Comparison of ENCODE assay signal across 11 cellular contexts in the genomic region with DNA sequence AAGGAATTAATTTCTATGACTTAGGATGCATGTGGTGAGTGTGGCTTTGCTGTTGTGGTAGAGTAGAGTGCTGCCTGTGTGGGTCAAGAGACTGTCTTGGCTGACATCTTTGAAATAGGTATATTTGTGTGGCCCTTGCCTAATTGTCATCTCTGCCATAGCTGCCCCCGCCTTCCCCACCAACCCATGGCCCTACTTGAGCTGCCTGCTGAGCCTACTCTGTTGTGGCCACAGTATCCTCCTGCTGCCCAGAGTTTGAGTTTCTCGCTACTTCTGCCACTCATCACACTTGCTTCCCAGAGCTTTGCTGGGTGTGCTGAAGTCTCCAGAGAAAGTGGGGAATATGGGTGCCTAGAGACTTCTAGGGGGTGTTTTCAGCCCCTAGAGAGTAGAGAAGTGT. TPM values are rescaled to one million over a fixed set of nuclear protein-coding genes. Genes with fewer than 3 reads are reported as not detected.
DNase-seq lines count a peak whose midpoint lies in the region; ATAC-seq and TF ChIP-seq lines count a peak whose summit lies in the region.
"Had no signal": no experiment of that assay in that cellular context is flagged by ENCODE, and none has a peak within 500 bp of the region (broad histone marks: within the 10 kb centered on the region; RNA-seq: fewer than 3 reads in every experiment).

No MANE protein-coding gene starts in this region.

- CTCF ChIA-PET in activated naive CD4-positive, alpha-beta T cell treated with anti-CD3 and anti-CD28 coated beads for 36 hours (lab: Charles Lee), result interaction anchor here (0.7 to 5.4 kb wide), 2 partner anchors 10 kb away, joined by 3 to 35 read pairs; no protein-coding TSS in a partner anchor

- TF ChIP-seq CTCF in transverse colon (IDR thresholded peaks at IDR 0.05), result no peak

- H3K27ac Mint-ChIP-seq in activated naive CD4-positive, alpha-beta T cell treated with anti-CD3 and anti-CD28 coated beads for 36 hours, result peak overlapping the region; percentile 76
- peak overlapping the region; percentile 72 for H3K27ac Mint-ChIP-seq in activated naive CD8-positive, alpha-beta T cell treated with anti-CD3 and anti-CD28 coated beads for 36 hours

- H3K9ac ChIP-seq in muscle layer of colon (ENCODE audit: low read length), result no peak overlapping the region

- H3K9me3 ChIP-seq in muscle layer of colon (ENCODE audit: low read length) (no peaks in the 10 kb centered on the region), transverse colon (no peaks in the 10 kb centered on the region)

- intact Hi-C loops in activated naive CD4-positive, alpha-beta T cell treated with anti-CD3 and anti-CD28 coated beads for 36 hours (cut with micrococcal nuclease), result no loop called here
- intact Hi-C loops in transverse colon (cut with DNase I; ENCODE audit: low total_unique reads), result no loop called here

- WGBS in transverse colon (ENCODE audit: low coverage in 1 of 2), 2 donors, result 97% methylated on average over 2 of the region's 2 CpGs; no CpG with 5 or more reads in 1 of the 2 donors

- H3K36me3 ChIP-seq in muscle layer of colon (ENCODE audit: insufficient read depth, low read length) (no peaks in the 10 kb centered on the region), transverse colon (no peaks in the 10 kb centered on the region)

- DNase-seq in activated naive CD4-positive, alpha-beta T cell treated with anti-CD3 and anti-CD28 coated beads for 36 hours, result no peak
- DNase-seq in activated naive CD4-positive, alpha-beta T cell treated with anti-CD3 and anti-CD28 coated beads, Interleukin-2, amount 50 U/mL, for 16 hours, result no peak
- no peak for DNase-seq in activated naive CD8-positive, alpha-beta T cell treated with anti-CD3 and anti-CD28 coated beads for 36 hours
- no peak for DNase-seq in transverse colon
- DNase-seq in dermis blood vessel endothelial cell, result no peak
- DNase-seq: activated T-cell treated with anti-CD3 and anti-CD28 coated beads, Interleukin-2, amount 50 U/mL, for 48 hours; NCI-H1092 treated with DMSO at 0.1 percent for 48 hours; NCI-H510A treated with DMSO at 0.1 percent for 48 hours had no signal

- TF ChIP-seq EP300 in transverse colon (IDR thresholded peaks at IDR 0.05; ENCODE audit: low read depth), result no peak

- peaks cover 21% of the 10 kb centered on the region for H3K36me3 Mint-ChIP-seq in activated naive CD4-positive, alpha-beta T cell treated with anti-CD3 and anti-CD28 coated beads for 36 hours (ENCODE audit: low read depth)
- peaks cover 68% of the 10 kb centered on the region for H3K36me3 Mint-ChIP-seq in activated naive CD8-positive, alpha-beta T cell treated with anti-CD3 and anti-CD28 coated beads for 36 hours

- H3K9me3 Mint-ChIP-seq in activated naive CD4-positive, alpha-beta T cell treated with anti-CD3 and anti-CD28 coated beads for 36 hours, result no peaks in the 10 kb centered on the region
- no peaks in the 10 kb centered on the region for H3K9me3 Mint-ChIP-seq in activated naive CD8-positive, alpha-beta T cell treated with anti-CD3 and anti-CD28 coated beads for 36 hours

- H3K4me1 ChIP-seq in muscle layer of colon (ENCODE audit: insufficient read depth, low read length), result peaks cover 62% of the 10 kb centered on the region
- H3K4me1 ChIP-seq in transverse colon, result peaks cover 16 to 81% (median 29%) of the 10 kb centered on the region in 4 donors

- H3K27ac ChIP-seq in muscle layer of colon (ENCODE audit: low read depth, low read length), result peak overlapping the region; percentile 38
- peak overlapping the region; percentile 8 to 50 (median 26) for H3K27ac ChIP-seq in transverse colon

- no peak for TF ChIP-seq POLR2A in transverse colon (IDR thresholded peaks at IDR 0.05)

- in situ Hi-C loops in transverse colon (cut with MboI; ENCODE audit: low pct_ligation_motif_present in 1 of 4, low pct_unique_long_range_greater_than_20kb in 1 of 4, low sequenced_read_pairs in 3 of 4), result no loop called here

- ATAC-seq in GM18868 (IDR thresholded peaks at IDR 0.05; ENCODE audit: unreplicated experiment), result no peak
- no peak for ATAC-seq in HG03432 (IDR thresholded peaks at IDR 0.05; ENCODE audit: unreplicated experiment)

- H3K4me3 Mint-ChIP-seq in activated naive CD4-positive, alpha-beta T cell treated with anti-CD3 and anti-CD28 coated beads for 36 hours, result no peak overlapping the region
- peak overlapping the region; percentile 11 for H3K4me3 Mint-ChIP-seq in activated naive CD8-positive, alpha-beta T cell treated with anti-CD3 and anti-CD28 coated beads for 36 hours

- H3K27me3 Mint-ChIP-seq in activated naive CD4-positive, alpha-beta T cell treated with anti-CD3 and anti-CD28 coated beads for 36 hours (ENCODE audit: low read depth), result no peaks in the 10 kb centered on the region
- H3K27me3 Mint-ChIP-seq in activated naive CD8-positive, alpha-beta T cell treated with anti-CD3 and anti-CD28 coated beads for 36 hours, result no peaks in the 10 kb centered on the region

- H3K27me3 ChIP-seq in muscle layer of colon (ENCODE audit: control insufficient read depth in 1 of 2, insufficient read depth in 2 of 2, low read length in 2 of 2) (no peaks in the 10 kb centered on the region), transverse colon (no peaks in the 10 kb centered on the region)

- H3K4me3 ChIP-seq in muscle layer of colon (ENCODE audit: low read depth in 1 of 2, low read length in 2 of 2) (peak overlapping the region in 1 of 2 donors; percentile 21), transverse colon (no peak overlapping the region)

- H3K4me1 Mint-ChIP-seq in activated naive CD4-positive, alpha-beta T cell treated with anti-CD3 and anti-CD28 coated beads for 36 hours (ENCODE audit: low read depth), result peaks cover 97% of the 10 kb centered on the region
- H3K4me1 Mint-ChIP-seq in activated naive CD8-positive, alpha-beta T cell treated with anti-CD3 and anti-CD28 coated beads for 36 hours, result peaks cover 91% of the 10 kb centered on the region

RNA-seq across cellular contexts. Expression of gene PLCG1, which starts 8.0 kb away (rescaled TPM):
- total RNA-seq in activated naive CD4-positive, alpha-beta T cell treated with anti-CD3 and anti-CD28 coated beads for 36 hours, result 100 to 1,000 TPM; 117 to 136 TPM
- 100 to 1,000 TPM; 156 to 162 TPM for total RNA-seq in activated naive CD8-positive, alpha-beta T cell treated with anti-CD3 and anti-CD28 coated beads for 36 hours
- total RNA-seq in transverse colon (100 to 1,000 TPM in 3 of 4 donors, 10 to 100 TPM in 1; 82.7 to 377 (median 155) TPM), dermis blood vessel endothelial cell (188 TPM in 2 replicates)
